9 cellular contexts compared by ENCODE assay signal in genomic region chr15:64892850-64893403, GRCh38. TPM values are rescaled to one million over a fixed set of nuclear protein-coding genes. Genes with fewer than 3 reads are reported as not detected.
A peak's percentile ranks its signal among the peaks of the same experiment; 100 is the strongest.
DNase-seq lines count a peak whose midpoint lies in the region; ATAC-seq and TF ChIP-seq lines count a peak whose summit lies in the region.
"Had no signal": no experiment of that assay in that cellular context is flagged by ENCODE, and none has a peak within 500 bp of the region (broad histone marks: within the 10 kb centered on the region; RNA-seq: fewer than 3 reads in every experiment).

No MANE protein-coding gene starts in this region.

- H3K36me3 ChIP-seq in lung (ENCODE audit: control insufficient read depth in 2 of 2, insufficient read depth in 2 of 2, low read length in 2 of 2) (no peaks in the 10 kb centered on the region), tibial artery (no peaks in the 10 kb centered on the region)

- H3K27me3 Mint-ChIP-seq in activated CD4-positive, alpha-beta T cell treated with anti-CD3 and anti-CD28 coated beads, Interleukin-2, amount 10 ng/mL, durations not matched to agents 24 days and 14 days: no peaks in the 10 kb centered on the region

- no peaks in the 10 kb centered on the region for H3K9me3 Mint-ChIP-seq in activated CD4-positive, alpha-beta T cell treated with anti-CD3 and anti-CD28 coated beads, Interleukin-2, amount 10 ng/mL, durations not matched to agents 24 days and 14 days

- no peaks in the 10 kb centered on the region for H3K27me3 ChIP-seq in lung (ENCODE audit: control insufficient read depth, insufficient read depth)
- no peaks in the 10 kb centered on the region for H3K27me3 ChIP-seq in tibial artery

- 82 to 83% methylated on average over 8 of the region's 8 CpGs for WGBS in lung, 2 donors

- peak overlapping the region; percentile 88 to 94 for H3K27ac ChIP-seq in lung (ENCODE audit: low read depth in 1 of 2, low read length in 1 of 2)
- H3K27ac ChIP-seq in temporal lobe (ENCODE audit: low read depth, low read length): peak overlapping the region; percentile 63
- peak overlapping the region in 1 of 2 donors; percentile 78 for H3K27ac ChIP-seq in tibial artery

- peak overlapping the region; percentile 99 for H3K4me3 Mint-ChIP-seq in activated CD4-positive, alpha-beta T cell treated with anti-CD3 and anti-CD28 coated beads, Interleukin-2, amount 10 ng/mL, durations not matched to agents 24 days and 14 days

- H3K9me3 ChIP-seq in lung (ENCODE audit: control insufficient read depth in 2 of 2, insufficient read depth in 1 of 2, low read length in 1 of 2) (no peaks in the 10 kb centered on the region), tibial artery (no peaks in the 10 kb centered on the region)

- ATAC-seq in lung (ENCODE audit: insufficient read depth, low FRiP score): no peak
- ATAC-seq in HG02642 (IDR thresholded peaks at IDR 0.05; ENCODE audit: poor library complexity, unreplicated experiment): no peak
- ATAC-seq in GM18861 (IDR thresholded peaks at IDR 0.05; ENCODE audit: unreplicated experiment): no peak

- TF ChIP-seq CTCF in lung (IDR thresholded peaks at IDR 0.05; ENCODE audit: control extremely low read depth, extremely low read depth) (no peak), tibial artery (IDR thresholded peaks at IDR 0.05) (no peak)

- H3K4me1 Mint-ChIP-seq in activated CD4-positive, alpha-beta T cell treated with anti-CD3 and anti-CD28 coated beads, Interleukin-2, amount 10 ng/mL, durations not matched to agents 24 days and 14 days: peaks cover 66% of the 10 kb centered on the region

- no peaks in the 10 kb centered on the region for H3K36me3 Mint-ChIP-seq in activated CD4-positive, alpha-beta T cell treated with anti-CD3 and anti-CD28 coated beads, Interleukin-2, amount 10 ng/mL, durations not matched to agents 24 days and 14 days (ENCODE audit: low read depth)

- H3K4me3 ChIP-seq in lung: no peak overlapping the region
- H3K4me3 ChIP-seq in tibial artery: no peak overlapping the region

- peak; percentile 73 for DNase-seq in activated CD4-positive, alpha-beta T cell treated with anti-CD3 and anti-CD28 coated beads, Interleukin-2, amount 10 ng/mL, durations not matched to agents 24 days and 14 days
- DNase-seq in activated CD4-positive, alpha-beta T cell treated with anti-CD3 and anti-CD28 coated beads for 1 hour: no peak
- peak; percentile 74 to 76 for DNase-seq in activated T-cell treated with anti-CD3 and anti-CD28 coated beads, Interleukin-2, amount 50 U/mL, for 48 hours
- DNase-seq in lung (ENCODE audit: low spot score) (no peak), tibial artery (no peak)
- DNase-seq: cerebellar nuclear complex had no signal

- intact Hi-C loops in activated CD4-positive, alpha-beta T cell treated with anti-CD3 and anti-CD28 coated beads, Interleukin-2, amount 10 ng/mL, durations not matched to agents 24 days and 14 days (cut with micrococcal nuclease): loop anchor here (1.0 to 10.0 kb wide), 7 partner anchors 10 to 1398 kb away; partner anchors contain the start of genes PLEKHO2, RNU5A-1 and SPG21
- intact Hi-C loops in tibial artery (cut with DNase I; ENCODE audit: low total_unique reads): loop anchor here (10.0 kb wide), 1 partner anchor 48 kb away; the partner anchor contains the start of gene PLEKHO2

- peak overlapping the region; percentile 99 for H3K27ac Mint-ChIP-seq in activated CD4-positive, alpha-beta T cell treated with anti-CD3 and anti-CD28 coated beads, Interleukin-2, amount 10 ng/mL, durations not matched to agents 24 days and 14 days

- peaks cover 11 to 23% of the 10 kb centered on the region in 2 donors for H3K4me1 ChIP-seq in lung (ENCODE audit: control insufficient read depth in 2 of 2, insufficient read depth in 2 of 2, low read length in 2 of 2)
- peaks cover 0 to 46% (median 27%) of the 10 kb centered on the region in 4 donors for H3K4me1 ChIP-seq in tibial artery

RNA-seq across cellular contexts. Expression of gene ANKDD1A, which starts 18.8 kb away (rescaled TPM):
- 1.4 and 1.8 TPM in 2 replicates for total RNA-seq in activated CD4-positive, alpha-beta T cell treated with anti-CD3 and anti-CD28 coated beads, Interleukin-2, amount 10 ng/mL, durations not matched to agents 24 days and 14 days
- total RNA-seq in lung: 1 to 10 TPM; 5.0 to 6.8 TPM
- polyA plus RNA-seq in lung: 1 to 10 TPM; 2.3 to 3.4 TPM
- 12.0 TPM for total RNA-seq in temporal lobe

RNA-seq across cellular contexts. Expression of gene PLEKHO2, which starts 51.2 kb away (rescaled TPM):
- 15.7 and 16.9 TPM in 2 replicates for total RNA-seq in activated CD4-positive, alpha-beta T cell treated with anti-CD3 and anti-CD28 coated beads, Interleukin-2, amount 10 ng/mL, durations not matched to agents 24 days and 14 days
- 10 to 100 TPM; 25.6 to 84.1 TPM for total RNA-seq in lung
- polyA plus RNA-seq in lung: 10 to 100 TPM; 36.9 to 75.3 TPM
- 4.9 TPM for total RNA-seq in temporal lobe

Comparison
In these comparisons a context has a peak if more than half of its experiments do, and no peak if none do; other contexts are left out.
1. DNase-seq: peak in activated CD4-positive, alpha-beta T cell treated with anti-CD3 and anti-CD28 coated beads, Interleukin-2, amount 10 ng/mL, durations not matched to agents 24 days and 14 days (single experiment) and activated T-cell treated with anti-CD3 and anti-CD28 coated beads, Interleukin-2, amount 50 U/mL, for 48 hours (2 of 2); none in activated CD4-positive, alpha-beta T cell treated with anti-CD3 and anti-CD28 coated beads for 1 hour (single experiment), lung (single experiment) and tibial artery (0 of 2).